ENCODE assay signal across 1 cellular context in the genomic region with DNA sequence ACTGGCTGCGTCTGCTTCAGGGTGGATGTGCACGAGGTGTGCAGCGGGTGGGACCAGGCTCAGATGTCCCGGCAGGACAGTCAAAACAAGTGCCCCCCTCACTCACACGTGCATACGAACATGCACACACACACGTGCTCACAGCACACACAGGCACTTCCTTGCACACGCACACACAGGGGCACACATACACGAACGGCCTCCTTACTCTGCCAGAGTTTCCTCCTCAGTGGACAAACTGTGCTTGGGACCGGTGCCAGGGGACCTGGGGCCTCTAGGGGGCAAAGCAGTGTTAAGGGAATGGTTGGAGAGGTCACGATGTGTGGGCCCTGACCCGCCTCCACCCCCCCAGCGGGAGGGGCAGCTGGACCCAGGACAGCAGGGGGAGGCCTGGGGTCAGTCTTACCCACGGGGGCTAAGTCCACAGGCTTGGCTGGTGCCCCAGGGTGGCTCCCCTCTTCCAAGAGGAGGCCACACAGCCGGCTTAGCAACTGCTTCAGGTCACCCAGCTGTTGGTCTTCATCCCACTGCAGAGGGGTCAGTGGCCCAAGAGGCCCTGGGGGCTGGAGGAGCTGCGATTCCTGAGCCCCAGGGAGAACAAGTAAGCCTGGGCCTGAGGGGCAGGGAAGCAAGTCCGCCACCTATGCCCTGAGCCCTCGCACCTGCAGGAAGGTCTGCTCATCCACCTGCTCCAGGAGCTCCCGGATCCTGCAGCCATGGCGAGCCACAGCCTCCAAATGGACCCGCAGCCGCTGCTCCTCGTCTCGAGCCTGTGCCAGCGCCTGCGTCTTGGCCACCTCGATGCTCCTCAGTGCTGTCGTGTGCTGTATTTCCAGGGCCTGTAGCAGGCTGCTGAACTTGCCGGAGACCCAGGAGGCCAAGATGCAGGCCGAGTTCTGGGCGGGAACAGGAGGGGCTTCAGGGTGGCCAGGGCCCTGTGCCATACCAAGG.
TF ChIP-seq lines count a peak whose summit lies in the region.

No MANE protein-coding gene starts in this region.

TF ChIP-seq in HepG2, 621 proteins besides CTCF, POLR2A, EP300 and RAD21 (continued from another document and continues in another):
- TF ChIP-seq, protein P1, sequence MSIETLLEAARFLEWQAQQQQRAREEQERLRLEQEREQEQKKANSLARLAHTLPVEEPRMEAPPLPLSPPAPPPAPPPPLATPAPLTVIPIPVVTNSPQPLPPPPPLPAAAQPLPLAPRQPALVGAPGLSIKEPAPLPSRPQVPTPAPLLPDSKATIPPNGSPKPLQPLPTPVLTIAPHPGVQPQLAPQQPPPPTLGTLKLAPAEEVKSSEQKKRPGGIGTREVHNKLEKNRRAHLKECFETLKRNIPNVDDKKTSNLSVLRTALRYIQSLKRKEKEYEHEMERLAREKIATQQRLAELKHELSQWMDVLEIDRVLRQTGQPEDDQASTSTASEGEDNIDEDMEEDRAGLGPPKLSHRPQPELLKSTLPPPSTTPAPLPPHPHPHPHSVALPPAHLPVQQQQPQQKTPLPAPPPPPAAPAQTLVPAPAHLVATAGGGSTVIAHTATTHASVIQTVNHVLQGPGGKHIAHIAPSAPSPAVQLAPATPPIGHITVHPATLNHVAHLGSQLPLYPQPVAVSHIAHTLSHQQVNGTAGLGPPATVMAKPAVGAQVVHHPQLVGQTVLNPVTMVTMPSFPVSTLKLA (IDR thresholded peaks at IDR 0.05): peak; percentile 65
- TF ChIP-seq ZNF451 (CRISPR knock-in tag; IDR thresholded peaks at IDR 0.05): peak; percentile 81; the same call in 1 of the 2 replicates
- peak; percentile 93 for TF ChIP-seq NR2F6 (IDR thresholded peaks at IDR 0.05)
- peak; percentile 93 for TF ChIP-seq NR2F6 (CRISPR knock-in tag; IDR thresholded peaks at IDR 0.05)
- TF ChIP-seq TARDBP (CRISPR knock-in tag; IDR thresholded peaks at IDR 0.05): peak; percentile 41
- no peak for TF ChIP-seq ZNF207 (IDR thresholded peaks at IDR 0.05; ENCODE audit: borderline replicate concordance)
- TF ChIP-seq ATF7 (IDR thresholded peaks at IDR 0.05): no peak
- TF ChIP-seq ATF7 (CRISPR knock-in tag; IDR thresholded peaks at IDR 0.05): no peak
- TF ChIP-seq SCMH1 (CRISPR knock-in tag; IDR thresholded peaks at IDR 0.05; ENCODE audit: borderline replicate concordance): no peak
- peak; percentile 98; the same call in 1 of the 2 replicates for TF ChIP-seq ZNF782 (CRISPR knock-in tag; IDR thresholded peaks at IDR 0.05; ENCODE audit: borderline replicate concordance)
- 0 out of 2 replicates have a peak, but pooled peaks have one; percentile 64 for TF ChIP-seq ZC3H13 (CRISPR knock-in tag; IDR thresholded peaks at IDR 0.05)
- peak; percentile 85; the same call in 1 of the 2 replicates for TF ChIP-seq ZNF766 (CRISPR knock-in tag; IDR thresholded peaks at IDR 0.05; ENCODE audit: borderline replicate concordance)
- no peak; the same call in 1 of the 2 replicates for TF ChIP-seq NRL (CRISPR knock-in tag; IDR thresholded peaks at IDR 0.05; ENCODE audit: borderline replicate concordance)
- no peak for TF ChIP-seq ZNF235 (CRISPR knock-in tag; IDR thresholded peaks at IDR 0.05; ENCODE audit: borderline replicate concordance)
- TF ChIP-seq ZBTB20 (CRISPR knock-in tag; IDR thresholded peaks at IDR 0.05; ENCODE audit: borderline replicate concordance, low read depth): no peak; the same call in 1 of the 2 replicates
- TF ChIP-seq, protein P2, sequence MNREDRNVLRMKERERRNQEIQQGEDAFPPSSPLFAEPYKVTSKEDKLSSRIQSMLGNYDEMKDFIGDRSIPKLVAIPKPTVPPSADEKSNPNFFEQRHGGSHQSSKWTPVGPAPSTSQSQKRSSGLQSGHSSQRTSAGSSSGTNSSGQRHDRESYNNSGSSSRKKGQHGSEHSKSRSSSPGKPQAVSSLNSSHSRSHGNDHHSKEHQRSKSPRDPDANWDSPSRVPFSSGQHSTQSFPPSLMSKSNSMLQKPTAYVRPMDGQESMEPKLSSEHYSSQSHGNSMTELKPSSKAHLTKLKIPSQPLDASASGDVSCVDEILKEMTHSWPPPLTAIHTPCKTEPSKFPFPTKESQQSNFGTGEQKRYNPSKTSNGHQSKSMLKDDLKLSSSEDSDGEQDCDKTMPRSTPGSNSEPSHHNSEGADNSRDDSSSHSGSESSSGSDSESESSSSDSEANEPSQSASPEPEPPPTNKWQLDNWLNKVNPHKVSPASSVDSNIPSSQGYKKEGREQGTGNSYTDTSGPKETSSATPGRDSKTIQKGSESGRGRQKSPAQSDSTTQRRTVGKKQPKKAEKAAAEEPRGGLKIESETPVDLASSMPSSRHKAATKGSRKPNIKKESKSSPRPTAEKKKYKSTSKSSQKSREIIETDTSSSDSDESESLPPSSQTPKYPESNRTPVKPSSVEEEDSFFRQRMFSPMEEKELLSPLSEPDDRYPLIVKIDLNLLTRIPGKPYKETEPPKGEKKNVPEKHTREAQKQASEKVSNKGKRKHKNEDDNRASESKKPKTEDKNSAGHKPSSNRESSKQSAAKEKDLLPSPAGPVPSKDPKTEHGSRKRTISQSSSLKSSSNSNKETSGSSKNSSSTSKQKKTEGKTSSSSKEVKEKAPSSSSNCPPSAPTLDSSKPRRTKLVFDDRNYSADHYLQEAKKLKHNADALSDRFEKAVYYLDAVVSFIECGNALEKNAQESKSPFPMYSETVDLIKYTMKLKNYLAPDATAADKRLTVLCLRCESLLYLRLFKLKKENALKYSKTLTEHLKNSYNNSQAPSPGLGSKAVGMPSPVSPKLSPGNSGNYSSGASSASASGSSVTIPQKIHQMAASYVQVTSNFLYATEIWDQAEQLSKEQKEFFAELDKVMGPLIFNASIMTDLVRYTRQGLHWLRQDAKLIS (CRISPR knock-in tag; IDR thresholded peaks at IDR 0.05): no peak; the same call in 1 of the 2 replicates
- 0 out of 2 replicates have a peak, but pooled peaks have one; percentile 20 for TF ChIP-seq TEAD2 (CRISPR knock-in tag; IDR thresholded peaks at IDR 0.05)
- 0 out of 2 replicates have a peak, but pooled peaks have one; percentile 68 for TF ChIP-seq MEIS1 (CRISPR knock-in tag; IDR thresholded peaks at IDR 0.05; ENCODE audit: borderline replicate concordance)
- TF ChIP-seq MIXL1 (CRISPR knock-in tag; IDR thresholded peaks at IDR 0.05): no peak
- TF ChIP-seq, protein P3, sequence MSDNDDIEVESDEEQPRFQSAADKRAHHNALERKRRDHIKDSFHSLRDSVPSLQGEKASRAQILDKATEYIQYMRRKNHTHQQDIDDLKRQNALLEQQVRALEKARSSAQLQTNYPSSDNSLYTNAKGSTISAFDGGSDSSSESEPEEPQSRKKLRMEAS (IDR thresholded peaks at IDR 0.05): peak; percentile 78
- no peak; the same call in 1 of the 2 replicates for TF ChIP-seq HES4 (CRISPR knock-in tag; IDR thresholded peaks at IDR 0.05; ENCODE audit: borderline replicate concordance)
- peak; percentile 81; the same call in 1 of the 2 replicates for TF ChIP-seq ZNF264 (CRISPR knock-in tag; IDR thresholded peaks at IDR 0.05)
- TF ChIP-seq REPIN1 (CRISPR knock-in tag; IDR thresholded peaks at IDR 0.05; ENCODE audit: borderline replicate concordance, low read depth): peak; percentile 65; the same call in 1 of the 2 replicates
- TF ChIP-seq, protein P4, sequence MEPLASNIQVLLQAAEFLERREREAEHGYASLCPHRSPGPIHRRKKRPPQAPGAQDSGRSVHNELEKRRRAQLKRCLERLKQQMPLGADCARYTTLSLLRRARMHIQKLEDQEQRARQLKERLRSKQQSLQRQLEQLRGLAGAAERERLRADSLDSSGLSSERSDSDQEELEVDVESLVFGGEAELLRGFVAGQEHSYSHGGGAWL (CRISPR knock-in tag; IDR thresholded peaks at IDR 0.05): peak; percentile 23; the same call in 1 of the 2 replicates
- no peak for TF ChIP-seq SNRNP70 (IDR thresholded peaks at IDR 0.05; ENCODE audit: low read depth, low read length)
- 0 out of 2 replicates have a peak, but pooled peaks have one; percentile 71 for TF ChIP-seq SNAI1 (CRISPR knock-in tag; IDR thresholded peaks at IDR 0.05; ENCODE audit: borderline replicate concordance)
- TF ChIP-seq, protein P5, sequence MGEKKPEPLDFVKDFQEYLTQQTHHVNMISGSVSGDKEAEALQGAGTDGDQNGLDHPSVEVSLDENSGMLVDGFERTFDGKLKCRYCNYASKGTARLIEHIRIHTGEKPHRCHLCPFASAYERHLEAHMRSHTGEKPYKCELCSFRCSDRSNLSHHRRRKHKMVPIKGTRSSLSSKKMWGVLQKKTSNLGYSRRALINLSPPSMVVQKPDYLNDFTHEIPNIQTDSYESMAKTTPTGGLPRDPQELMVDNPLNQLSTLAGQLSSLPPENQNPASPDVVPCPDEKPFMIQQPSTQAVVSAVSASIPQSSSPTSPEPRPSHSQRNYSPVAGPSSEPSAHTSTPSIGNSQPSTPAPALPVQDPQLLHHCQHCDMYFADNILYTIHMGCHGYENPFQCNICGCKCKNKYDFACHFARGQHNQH (CRISPR knock-in tag; IDR thresholded peaks at IDR 0.05): peak; percentile 54; the same call in 1 of the 2 replicates
- no peak for TF ChIP-seq ZNF20 (CRISPR knock-in tag; IDR thresholded peaks at IDR 0.05)
- TF ChIP-seq GFI1 (CRISPR knock-in tag; IDR thresholded peaks at IDR 0.05; ENCODE audit: borderline replicate concordance): peak; percentile 83; the same call in 1 of the 2 replicates
- TF ChIP-seq SIX4 (CRISPR knock-in tag; IDR thresholded peaks at IDR 0.05): no peak; the same call in 1 of the 2 replicates
- TF ChIP-seq ELF4 (CRISPR knock-in tag; IDR thresholded peaks at IDR 0.05; ENCODE audit: borderline replicate concordance): no peak
- TF ChIP-seq, protein P6, sequence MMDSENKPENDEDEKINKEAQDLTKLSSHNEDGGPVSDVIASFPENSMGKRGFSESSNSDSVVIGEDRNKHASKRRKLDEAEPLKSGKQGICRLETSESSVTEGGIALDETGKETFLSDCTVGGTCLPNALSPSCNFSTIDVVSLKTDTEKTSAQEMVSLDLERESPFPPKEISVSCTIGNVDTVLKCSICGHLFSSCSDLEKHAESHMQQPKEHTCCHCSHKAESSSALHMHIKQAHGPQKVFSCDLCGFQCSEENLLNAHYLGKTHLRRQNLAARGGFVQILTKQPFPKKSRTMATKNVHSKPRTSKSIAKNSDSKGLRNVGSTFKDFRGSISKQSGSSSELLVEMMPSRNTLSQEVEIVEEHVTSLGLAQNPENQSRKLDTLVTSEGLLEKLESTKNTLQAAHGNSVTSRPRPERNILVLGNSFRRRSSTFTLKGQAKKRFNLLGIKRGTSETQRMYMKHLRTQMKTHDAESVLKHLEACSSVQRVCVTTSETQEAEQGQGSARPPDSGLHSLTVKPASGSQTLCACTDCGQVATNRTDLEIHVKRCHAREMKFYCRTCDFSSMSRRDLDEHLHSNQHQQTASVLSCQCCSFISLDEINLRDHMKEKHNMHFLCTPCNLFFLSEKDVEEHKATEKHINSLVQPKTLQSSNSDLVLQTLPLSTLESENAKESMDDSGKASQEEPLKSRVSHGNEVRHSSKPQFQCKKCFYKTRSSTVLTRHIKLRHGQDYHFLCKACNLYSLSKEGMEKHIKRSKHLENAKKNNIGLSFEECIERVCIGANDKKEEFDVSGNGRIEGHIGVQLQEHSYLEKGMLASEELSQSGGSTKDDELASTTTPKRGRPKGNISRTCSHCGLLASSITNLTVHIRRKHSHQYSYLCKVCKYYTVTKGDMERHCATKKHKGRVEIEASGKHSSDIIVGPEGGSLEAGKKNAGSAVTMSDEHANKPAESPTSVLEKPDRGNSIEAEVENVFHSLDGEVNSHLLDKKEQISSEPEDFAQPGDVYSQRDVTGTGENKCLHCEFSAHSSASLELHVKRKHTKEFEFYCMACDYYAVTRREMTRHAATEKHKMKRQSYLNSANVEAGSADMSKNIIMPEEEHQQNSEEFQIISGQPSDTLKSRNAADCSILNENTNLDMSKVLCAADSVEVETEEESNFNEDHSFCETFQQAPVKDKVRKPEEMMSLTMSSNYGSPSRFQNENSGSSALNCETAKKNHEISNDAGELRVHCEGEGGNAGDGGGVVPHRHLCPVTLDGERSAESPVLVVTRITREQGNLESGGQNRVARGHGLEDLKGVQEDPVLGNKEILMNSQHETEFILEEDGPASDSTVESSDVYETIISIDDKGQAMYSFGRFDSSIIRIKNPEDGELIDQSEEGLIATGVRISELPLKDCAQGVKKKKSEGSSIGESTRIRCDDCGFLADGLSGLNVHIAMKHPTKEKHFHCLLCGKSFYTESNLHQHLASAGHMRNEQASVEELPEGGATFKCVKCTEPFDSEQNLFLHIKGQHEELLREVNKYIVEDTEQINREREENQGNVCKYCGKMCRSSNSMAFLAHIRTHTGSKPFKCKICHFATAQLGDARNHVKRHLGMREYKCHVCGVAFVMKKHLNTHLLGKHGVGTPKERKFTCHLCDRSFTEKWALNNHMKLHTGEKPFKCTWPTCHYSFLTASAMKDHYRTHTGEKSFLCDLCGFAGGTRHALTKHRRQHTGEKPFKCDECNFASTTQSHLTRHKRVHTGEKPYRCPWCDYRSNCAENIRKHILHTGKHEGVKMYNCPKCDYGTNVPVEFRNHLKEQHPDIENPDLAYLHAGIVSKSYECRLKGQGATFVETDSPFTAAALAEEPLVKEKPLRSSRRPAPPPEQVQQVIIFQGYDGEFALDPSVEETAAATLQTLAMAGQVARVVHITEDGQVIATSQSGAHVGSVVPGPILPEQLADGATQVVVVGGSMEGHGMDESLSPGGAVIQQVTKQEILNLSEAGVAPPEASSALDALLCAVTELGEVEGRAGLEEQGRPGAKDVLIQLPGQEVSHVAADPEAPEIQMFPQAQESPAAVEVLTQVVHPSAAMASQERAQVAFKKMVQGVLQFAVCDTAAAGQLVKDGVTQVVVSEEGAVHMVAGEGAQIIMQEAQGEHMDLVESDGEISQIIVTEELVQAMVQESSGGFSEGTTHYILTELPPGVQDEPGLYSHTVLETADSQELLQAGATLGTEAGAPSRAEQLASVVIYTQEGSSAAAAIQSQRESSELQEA (CRISPR knock-in tag; IDR thresholded peaks at IDR 0.05; ENCODE audit: not compliant biosample characterization): peak; percentile 67
